ENCODE assay signal across 9 cellular contexts in the genomic region with DNA sequence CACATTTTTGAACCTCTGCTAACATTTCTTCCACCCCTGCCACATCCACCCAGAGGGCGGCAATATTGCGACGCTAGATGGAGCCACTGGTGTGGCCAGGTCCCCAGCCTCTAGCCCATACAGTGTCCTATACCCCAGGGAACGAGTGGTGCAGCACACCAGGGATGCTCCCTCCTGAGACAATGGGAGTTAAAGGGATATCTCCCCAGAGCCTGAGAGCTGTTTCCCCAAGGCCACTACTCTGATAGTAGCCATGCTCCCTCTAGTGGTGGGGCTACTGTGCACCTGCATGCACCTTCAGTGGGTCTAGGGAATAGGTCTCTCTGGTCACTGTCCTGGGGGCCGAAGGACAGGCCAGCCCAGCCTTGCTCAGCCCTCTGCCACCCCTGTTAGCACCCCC.
DNase-seq lines count a peak whose midpoint lies in the region; ATAC-seq, FAIRE-seq and TF ChIP-seq lines count a peak whose summit lies in the region.
"Had no signal": no experiment of that assay in that cellular context is flagged by ENCODE, and none has a peak within 500 bp of the region (broad histone marks: within the 10 kb centered on the region; RNA-seq: fewer than 3 reads in every experiment).

No MANE protein-coding gene starts in this region.

- H3K9me3 ChIP-seq in keratinocyte (ENCODE audit: control insufficient read depth, low read depth, low read length) = peaks cover 2% of the 10 kb centered on the region

- H3K4me2 ChIP-seq in keratinocyte (ENCODE audit: control insufficient read depth, extremely low read depth, insufficient read depth, low read depth, low read length) = no peak overlapping the region

- H3K79me2 ChIP-seq in keratinocyte (ENCODE audit: control insufficient read depth, insufficient read depth, low read length) = no peaks in the 10 kb centered on the region

- H3K9me1 ChIP-seq in keratinocyte (ENCODE audit: control insufficient read depth, extremely low read depth, insufficient read depth, low read length) = no peaks in the 10 kb centered on the region

- H2AFZ ChIP-seq in keratinocyte (ENCODE audit: control insufficient read depth, low read length) = no peak overlapping the region

- dilution Hi-C loops in keratinocyte (cut with MboI; ENCODE audit: extremely low pct_ligation_motif_present, low sequenced_read_pairs) = no loop called here

- no peak overlapping the region for H3K9ac ChIP-seq in keratinocyte (ENCODE audit: control insufficient read depth, extremely low read depth, insufficient read depth, low read length)

- H3K27me3 ChIP-seq in keratinocyte (ENCODE audit: control insufficient read depth, extremely low read depth, insufficient read depth, low read length) = no peaks in the 10 kb centered on the region

- in situ Hi-C loops in ACHN (cut with HindIII; ENCODE audit: low pct_ligation_motif_present, low pct_unique_long_range_greater_than_20kb, low sequenced_read_pairs) = no loop called here

- H3K36me3 ChIP-seq in keratinocyte (ENCODE audit: control insufficient read depth in 2 of 2, extremely low read depth in 1 of 2, insufficient read depth in 2 of 2, low read length in 2 of 2) = no peaks in the 10 kb centered on the region

- no peak overlapping the region for H3K4me3 ChIP-seq in keratinocyte (ENCODE audit: control insufficient read depth in 2 of 3, extremely low read depth in 1 of 3, insufficient read depth in 2 of 3, low read depth in 1 of 3, low read length in 3 of 3)

- DNase-seq in ACHN (peak; percentile 55), GM10266 (ENCODE audit: extremely low spot score) (peak; percentile 26), SK-N-DZ (ENCODE audit: low spot score) (peak; percentile 59), keratinocyte (ENCODE audit: low read depth, low spot score) (no peak), NCI-H226 (no peak), cortex of kidney (lab: John Stamatoyannopoulos, UW) (no peak)
- no peak for DNase-seq in activated T-cell treated with anti-CD3 and anti-CD28 coated beads, Interleukin-2, amount 50 U/mL, for 1 hour

- H3K27ac ChIP-seq in keratinocyte (ENCODE audit: control insufficient read depth, insufficient read depth, low read length) = no peak overlapping the region

- TF ChIP-seq CTCF in GM10266 (IDR thresholded peaks at IDR 0.05; ENCODE audit: control insufficient read depth, insufficient read depth, low read depth, missing control alignments) (peak; percentile 63), keratinocyte (optimal IDR thresholded peaks at IDR 0.05 in 1 of 3, IDR thresholded peaks at IDR 0.05 in 1 of 3, conservative IDR thresholded peaks at IDR 0.05 in 1 of 3; ENCODE audit: extremely low read depth in 1 of 3, insufficient read depth in 2 of 3, low read length in 3 of 3) (peak; percentile 43 to 80 (median 79))

- no peak for FAIRE-seq in keratinocyte (lab: Jason Lieb, UNC)
- FAIRE-seq: astrocyte had no signal

- ATAC-seq in HG03342 (IDR thresholded peaks at IDR 0.05; ENCODE audit: unreplicated experiment) = peak; percentile 78

- no peaks in the 10 kb centered on the region for H4K20me1 ChIP-seq in keratinocyte (ENCODE audit: control insufficient read depth, extremely low read depth, insufficient read depth, low read length)

- no peaks in the 10 kb centered on the region for H3K4me1 ChIP-seq in keratinocyte (ENCODE audit: control insufficient read depth, extremely low read depth, insufficient read depth, low read length)

Comparison
In these comparisons a context has a peak if more than half of its experiments do, and no peak if none do; other contexts are left out.
1. DNase-seq: peak in ACHN (single experiment), GM10266 (single experiment) and SK-N-DZ (single experiment); none in keratinocyte (single experiment), NCI-H226 (single experiment), activated T-cell treated with anti-CD3 and anti-CD28 coated beads, Interleukin-2, amount 50 U/mL, for 1 hour (single experiment) and cortex of kidney (single experiment).